ENCODE assay signal across 21 cellular contexts in the genomic region with DNA sequence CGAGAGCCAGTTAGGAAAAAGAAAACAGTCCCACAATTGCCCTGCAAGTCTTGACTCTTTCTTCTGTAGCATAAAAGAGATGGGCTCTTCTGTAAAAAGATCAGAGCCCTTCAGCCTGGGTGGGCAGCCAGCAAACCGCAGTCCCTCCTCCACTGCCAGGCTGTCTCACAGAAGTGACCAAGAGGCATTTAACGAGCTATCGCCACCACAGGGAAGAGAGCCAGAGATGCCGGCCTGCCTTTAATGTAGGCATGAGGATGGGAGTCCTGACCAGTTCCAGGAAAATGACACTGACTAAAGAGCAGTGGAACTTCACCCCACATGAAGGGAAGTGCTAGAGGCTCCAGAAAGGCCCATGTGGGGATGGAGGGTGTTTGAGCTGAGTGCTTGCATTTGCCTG.
"Had no signal": no experiment of that assay in that cellular context is flagged by ENCODE, and none has a peak within 500 bp of the region (broad histone marks: within the 10 kb centered on the region; RNA-seq: fewer than 3 reads in every experiment).

No MANE protein-coding gene starts in this region.

- H3K27me3 Mint-ChIP-seq: dendritic cell treated with granulocyte-macrophage colony-stimulating factor and Interleukin-4, amounts not matched to agents 40 ng/mL and 50 ng/mL, for 4 days; stimulated activated naive B cell treated with anti-CD40 and anti-IgM and Interleukin-4, amounts not matched to agents 10 μg/mL and 1 μg/mL and 100 μg/mL, for 72 hours; stimulated activated naive CD8-positive, alpha-beta T cell treated with anti-CD3 and anti-CD28 coated beads, Interleukin-15, amount 100 ng/mL, for 72 hours had no signal

- H2AFZ ChIP-seq: parathyroid adenoma had no signal

- ATAC-seq: effector memory CD8-positive, alpha-beta T cell; gastrocnemius medialis; naive thymus-derived CD4-positive, alpha-beta T cell; right lobe of liver; stimulated activated naive B cell treated with anti-CD40 and anti-IgM and Interleukin-4, amounts not matched to agents 10 μg/mL and 1 μg/mL and 100 μg/mL, for 72 hours; stimulated activated naive CD8-positive, alpha-beta T cell treated with anti-CD3 and anti-CD28 coated beads, Interleukin-15, amount 100 ng/mL, for 72 hours; upper lobe of right lung had no signal

- H3K9ac ChIP-seq: parathyroid adenoma had no signal

- H3K4me1 ChIP-seq: esophagus muscularis mucosa, gastrocnemius medialis, parathyroid adenoma, prostate gland, right lobe of liver, tibial nerve, upper lobe of right lung, vagina had no signal

- H3K27ac Mint-ChIP-seq: dendritic cell treated with granulocyte-macrophage colony-stimulating factor and Interleukin-4, amounts not matched to agents 40 ng/mL and 50 ng/mL, for 4 days; effector memory CD8-positive, alpha-beta T cell; naive thymus-derived CD4-positive, alpha-beta T cell; stimulated activated naive B cell treated with anti-CD40 and anti-IgM and Interleukin-4, amounts not matched to agents 10 μg/mL and 1 μg/mL and 100 μg/mL, for 72 hours had no signal

- H3K4me3 ChIP-seq: esophagus muscularis mucosa, gastrocnemius medialis, prostate gland, right lobe of liver, skin epidermis, testis, tibial nerve, upper lobe of right lung, vagina had no signal

- FAIRE-seq: colon had no signal

- H3K27ac ChIP-seq: epithelial cell of prostate, esophagus muscularis mucosa, gastrocnemius medialis, parathyroid adenoma, prostate gland, right lobe of liver, skin epidermis, testis, tibial nerve, upper lobe of right lung, vagina had no signal

- H3K79me2 ChIP-seq: parathyroid adenoma had no signal

- H3K9me3 Mint-ChIP-seq: dendritic cell treated with granulocyte-macrophage colony-stimulating factor and Interleukin-4, amounts not matched to agents 40 ng/mL and 50 ng/mL, for 4 days; effector memory CD8-positive, alpha-beta T cell; stimulated activated naive B cell treated with anti-CD40 and anti-IgM and Interleukin-4, amounts not matched to agents 10 μg/mL and 1 μg/mL and 100 μg/mL, for 72 hours; stimulated activated naive CD8-positive, alpha-beta T cell treated with anti-CD3 and anti-CD28 coated beads, Interleukin-15, amount 100 ng/mL, for 72 hours had no signal

- H3K4me3 Mint-ChIP-seq: dendritic cell treated with granulocyte-macrophage colony-stimulating factor and Interleukin-4, amounts not matched to agents 40 ng/mL and 50 ng/mL, for 4 days; effector memory CD8-positive, alpha-beta T cell; naive thymus-derived CD4-positive, alpha-beta T cell; stimulated activated naive B cell treated with anti-CD40 and anti-IgM and Interleukin-4, amounts not matched to agents 10 μg/mL and 1 μg/mL and 100 μg/mL, for 72 hours; stimulated activated naive CD8-positive, alpha-beta T cell treated with anti-CD3 and anti-CD28 coated beads, Interleukin-15, amount 100 ng/mL, for 72 hours had no signal

- H3K27me3 ChIP-seq: esophagus muscularis mucosa, gastrocnemius medialis, right lobe of liver, testis, tibial nerve, upper lobe of right lung, vagina had no signal

- DNase-seq: effector memory CD8-positive, alpha-beta T cell; gastrocnemius medialis; mesendoderm; naive thymus-derived CD4-positive, alpha-beta T cell; occipital lobe; right lobe of liver; stimulated activated CD4-positive, alpha-beta T cell treated with anti-CD3 and anti-CD28 coated beads, Interleukin-2, amount 100 ng/mL, for 24 hours; stimulated activated CD4-positive, alpha-beta T cell treated with anti-CD3 and anti-CD28 coated beads, Interleukin-4, amount 100 ng/mL, for 4 hours; stimulated activated naive B cell treated with anti-CD40 and anti-IgM and Interleukin-4, amounts not matched to agents 10 μg/mL and 1 μg/mL and 100 μg/mL, for 72 hours; stimulated activated naive CD8-positive, alpha-beta T cell treated with anti-CD3 and anti-CD28 coated beads, Interleukin-15, amount 100 ng/mL, for 72 hours; testis; upper lobe of right lung had no signal

- H3K36me3 ChIP-seq: esophagus muscularis mucosa, gastrocnemius medialis, prostate gland, right lobe of liver, tibial nerve, upper lobe of right lung, vagina had no signal

- H3K9me3 ChIP-seq: esophagus muscularis mucosa, gastrocnemius medialis, prostate gland, right lobe of liver, testis, tibial nerve, upper lobe of right lung, vagina had no signal

- H3K4me1 Mint-ChIP-seq: naive thymus-derived CD4-positive, alpha-beta T cell; stimulated activated naive B cell treated with anti-CD40 and anti-IgM and Interleukin-4, amounts not matched to agents 10 μg/mL and 1 μg/mL and 100 μg/mL, for 72 hours; stimulated activated naive CD8-positive, alpha-beta T cell treated with anti-CD3 and anti-CD28 coated beads, Interleukin-15, amount 100 ng/mL, for 72 hours had no signal

- H3K36me3 Mint-ChIP-seq: naive thymus-derived CD4-positive, alpha-beta T cell; stimulated activated naive B cell treated with anti-CD40 and anti-IgM and Interleukin-4, amounts not matched to agents 10 μg/mL and 1 μg/mL and 100 μg/mL, for 72 hours had no signal
